10 cellular contexts compared by ENCODE assay signal in genomic region chr6:81834141-81834621, GRCh38.
DNase-seq lines count a peak whose midpoint lies in the region; ATAC-seq and TF ChIP-seq lines count a peak whose summit lies in the region.
"Had no signal": no experiment of that assay in that cellular context is flagged by ENCODE, and none has a peak within 500 bp of the region (broad histone marks: within the 10 kb centered on the region; RNA-seq: fewer than 3 reads in every experiment).

No MANE protein-coding gene starts in this region.

- no peaks in the 10 kb centered on the region for H3K36me3 Mint-ChIP-seq in activated naive CD4-positive, alpha-beta T cell treated with anti-CD3 and anti-CD28 coated beads for 36 hours (ENCODE audit: low read depth)

- intact Hi-C loops in ovary (cut with DNase I), result no loop called here
- intact Hi-C loops in activated naive CD4-positive, alpha-beta T cell treated with anti-CD3 and anti-CD28 coated beads for 36 hours (cut with micrococcal nuclease), result no loop called here

- DNase-seq in DMS53 treated with DMSO at 0.1 percent for 48 hours (lab: John Stamatoyannopoulos, UW; ENCODE audit: unreplicated experiment), result peak; percentile 70
- DNase-seq in SK-N-SH, result no peak
- peak; percentile 67 for DNase-seq in fibroblast of the aortic adventitia (ENCODE audit: low read depth)
- DNase-seq in ovary, result peak; percentile 55 to 79 (median 58)
- no peak for DNase-seq in caudate nucleus (lab: John Stamatoyannopoulos, UW)
- no peak for DNase-seq in activated naive CD4-positive, alpha-beta T cell treated with anti-CD3 and anti-CD28 coated beads for 36 hours
- no peak for DNase-seq in substantia nigra (lab: John Stamatoyannopoulos, UW)
- DNase-seq: DMS153 had no signal

- H3K9me3 Mint-ChIP-seq in activated naive CD4-positive, alpha-beta T cell treated with anti-CD3 and anti-CD28 coated beads for 36 hours, result no peaks in the 10 kb centered on the region

- H3K9me3 ChIP-seq in SK-N-SH, result no peaks in the 10 kb centered on the region
- no peaks in the 10 kb centered on the region for H3K9me3 ChIP-seq in ovary

- H3K4me1 Mint-ChIP-seq in activated naive CD4-positive, alpha-beta T cell treated with anti-CD3 and anti-CD28 coated beads for 36 hours (ENCODE audit: low read depth), result no peaks in the 10 kb centered on the region
- H3K4me1 Mint-ChIP-seq: central memory CD8-positive, alpha-beta T cell had no signal

- no peak for TF ChIP-seq POLR2A in ovary (IDR thresholded peaks at IDR 0.05)

- no peak for ATAC-seq in HG02571 (IDR thresholded peaks at IDR 0.05; ENCODE audit: unreplicated experiment)

- WGBS in SK-N-SH (ENCODE audit: low lambda C conversion rate), result 95% methylated on average over 5 of the region's 5 CpGs
- 4 to 21% (median 10%) methylated on average over 5 of the region's 5 CpGs for WGBS in ovary, 3 donors

- TF ChIP-seq RAD21 in SK-N-SH (IDR thresholded peaks at IDR 0.05; ENCODE audit: low read length), result no peak

- H3F3A ChIP-seq in SK-N-SH (replicated peaks; ENCODE audit: insufficient read depth), result no peaks in the 10 kb centered on the region

- no peak overlapping the region for H3K4me3 Mint-ChIP-seq in activated naive CD4-positive, alpha-beta T cell treated with anti-CD3 and anti-CD28 coated beads for 36 hours
- H3K4me3 Mint-ChIP-seq: central memory CD8-positive, alpha-beta T cell had no signal

- TF ChIP-seq EP300 in SK-N-SH (IDR thresholded peaks at IDR 0.05; ENCODE audit: borderline replicate concordance in 1 of 2, low read depth in 1 of 2, low read length in 1 of 2) (no peak), ovary (IDR thresholded peaks at IDR 0.05) (no peak)

- no peak overlapping the region for H3K4me2 ChIP-seq in SK-N-SH

- peak overlapping the region; percentile 50; the same call in 1 of the 2 replicates for H2AFZ ChIP-seq in SK-N-SH (ENCODE audit: low read depth)

- no peaks in the 10 kb centered on the region for H3K27me3 ChIP-seq in SK-N-SH (ENCODE audit: insufficient read depth)
- H3K27me3 ChIP-seq in ovary, result no peaks in the 10 kb centered on the region

- no peaks in the 10 kb centered on the region for H4K20me1 ChIP-seq in SK-N-SH (ENCODE audit: insufficient read depth)

- H3K79me2 ChIP-seq in SK-N-SH (ENCODE audit: insufficient read depth), result no peaks in the 10 kb centered on the region

- CTCF ChIA-PET in SK-N-SH (lab: Yijun Ruan, JAX), result no interaction called here
- CTCF ChIA-PET in activated naive CD4-positive, alpha-beta T cell treated with anti-CD3 and anti-CD28 coated beads for 36 hours (lab: Charles Lee), result no interaction called here

- H3K4me1 ChIP-seq in SK-N-SH (ENCODE audit: control insufficient read depth in 1 of 2, insufficient read depth in 2 of 2, low read depth in 1 of 2, low read length in 1 of 2) (peaks cover 0 to 10% of the 10 kb centered on the region in 2 experiments; a peak in 2 of 4 replicates), ovary (ENCODE audit: insufficient read depth) (no peaks in the 10 kb centered on the region)

- no peaks in the 10 kb centered on the region for H3K9me2 ChIP-seq in SK-N-SH

- H3K4me3 ChIP-seq in SK-N-SH (ENCODE audit: low read depth in 2 of 2, low read length in 1 of 2) (no peak overlapping the region), fibroblast of the aortic adventitia (ENCODE audit: low read depth, low read length) (no peak overlapping the region), ovary (no peak overlapping the region)

- H3K36me3 ChIP-seq in SK-N-SH (replicated peaks in 1 of 2; ENCODE audit: control insufficient read depth in 1 of 2, insufficient read depth in 2 of 2, low read length in 1 of 2) (no peaks in the 10 kb centered on the region), ovary (no peaks in the 10 kb centered on the region)

- peak overlapping the region in 1 of 2 experiments; percentile 17; a peak in 1 of 4 replicates for H3K27ac ChIP-seq in SK-N-SH (ENCODE audit: low read depth in 2 of 2, low read length in 1 of 2)
- peak overlapping the region; percentile 31 to 77 for H3K27ac ChIP-seq in ovary
- H3K27ac ChIP-seq in caudate nucleus (ENCODE audit: low read depth, low read length), result no peak overlapping the region
- no peak overlapping the region for H3K27ac ChIP-seq in substantia nigra (ENCODE audit: low read depth, low read length, poor library complexity, severe bottlenecking)

- peaks cover 5% of the 10 kb centered on the region for H3K27me3 Mint-ChIP-seq in activated naive CD4-positive, alpha-beta T cell treated with anti-CD3 and anti-CD28 coated beads for 36 hours (ENCODE audit: low read depth)
- H3K27me3 Mint-ChIP-seq: central memory CD8-positive, alpha-beta T cell had no signal

- TF ChIP-seq CTCF in SK-N-SH (IDR thresholded peaks at IDR 0.05) (no peak), fibroblast of the aortic adventitia (IDR thresholded peaks at IDR 0.05; ENCODE audit: insufficient read depth, low read length) (no peak), ovary (IDR thresholded peaks at IDR 0.05) (no peak)

- POLR2A ChIA-PET in SK-N-SH (lab: Yijun Ruan, JAX), result no interaction called here

- no peak overlapping the region for H3K27ac Mint-ChIP-seq in activated naive CD4-positive, alpha-beta T cell treated with anti-CD3 and anti-CD28 coated beads for 36 hours

- H3K9ac ChIP-seq in SK-N-SH, result no peak overlapping the region

TF ChIP-seq in SK-N-SH, 30 proteins besides CTCF, POLR2A, EP300 and RAD21:
- TF ChIP-seq PBX3 (IDR thresholded peaks at IDR 0.05) (peak; percentile 23; the same call in 1 of the 2 replicates), NRF1 (IDR thresholded peaks at IDR 0.05; ENCODE audit: low read depth, low read length) (no peak), YY1 (IDR thresholded peaks at IDR 0.05; ENCODE audit: low read depth) (no peak), EZH2phosphoT487 (IDR thresholded peaks at IDR 0.05; ENCODE audit: borderline replicate concordance, low read depth) (no peak), TAF1 (IDR thresholded peaks at IDR 0.05; ENCODE audit: borderline replicate concordance, low read depth, low read length) (no peak), ELF1 (IDR thresholded peaks at IDR 0.05) (no peak), FOSL2 (IDR thresholded peaks at IDR 0.05; ENCODE audit: borderline replicate concordance, low read depth) (peak; percentile 36; the same call in 1 of the 2 replicates), USF1 (IDR thresholded peaks at IDR 0.05; ENCODE audit: borderline replicate concordance, low read depth) (no peak), MXI1 (IDR thresholded peaks at IDR 0.05; ENCODE audit: low read depth, low read length) (no peak), JUND (IDR thresholded peaks at IDR 0.05) (peak; percentile 20; the same call in 1 of the 2 replicates), NFIC (IDR thresholded peaks at IDR 0.05; ENCODE audit: borderline replicate concordance) (no peak), TCF12 (IDR thresholded peaks at IDR 0.05) (peak; percentile 22; the same call in 1 of the 2 replicates), CHD2 (IDR thresholded peaks at IDR 0.05; ENCODE audit: low read length, partially characterized antibody) (no peak), MEF2A (IDR thresholded peaks at IDR 0.05; ENCODE audit: borderline replicate concordance, low read depth) (no peak)

Comparison
In these comparisons a context has a peak if more than half of its experiments do, and no peak if none do; other contexts are left out.
1. DNase-seq: peak in DMS53 treated with DMSO at 0.1 percent for 48 hours (single experiment), fibroblast of the aortic adventitia (single experiment) and ovary (5 of 5); none in SK-N-SH (single experiment), caudate nucleus (0 of 61), activated naive CD4-positive, alpha-beta T cell treated with anti-CD3 and anti-CD28 coated beads for 36 hours (single experiment) and substantia nigra (0 of 49).
2. H3K27ac ChIP-seq: peak in ovary (2 of 2); none in caudate nucleus (single experiment) and substantia nigra (single experiment).